11 cellular contexts compared by ENCODE assay signal in the genomic region with DNA sequence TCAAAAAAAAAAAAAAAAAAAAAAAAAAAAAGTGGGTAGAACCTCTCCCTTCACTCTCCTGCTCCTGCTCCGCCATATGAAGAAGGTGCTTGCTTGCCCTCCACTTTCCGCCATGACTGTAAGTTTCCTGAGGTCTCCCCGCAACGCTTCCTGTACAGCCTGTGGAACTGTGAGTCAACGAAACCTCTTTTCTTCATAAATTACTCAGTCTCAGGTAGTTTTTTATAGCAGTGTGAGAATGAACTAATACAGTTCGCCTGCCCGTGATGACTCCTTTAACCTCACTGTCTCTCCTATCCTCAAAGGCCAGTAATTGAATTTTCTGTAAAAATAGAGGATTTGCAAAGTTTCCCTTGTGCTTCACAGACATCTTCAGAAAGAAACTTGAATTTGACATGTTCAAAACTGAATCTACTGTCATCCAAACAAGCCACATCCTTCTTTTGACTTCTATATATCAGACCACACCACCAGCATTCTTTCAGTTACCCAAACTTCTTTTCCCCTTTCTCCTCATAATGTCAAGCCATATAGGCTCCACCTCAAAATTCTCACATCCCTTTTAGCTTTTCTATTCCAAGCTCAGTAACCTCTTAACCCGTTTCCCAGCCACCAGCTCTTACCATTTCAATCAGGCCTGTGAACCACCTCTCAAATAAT.
"Had no signal": no experiment of that assay in that cellular context is flagged by ENCODE, and none has a peak within 500 bp of the region (broad histone marks: within the 10 kb centered on the region; RNA-seq: fewer than 3 reads in every experiment).

No MANE protein-coding gene starts in this region.

- H3K27ac Mint-ChIP-seq: activated naive CD4-positive, alpha-beta T cell treated with anti-CD3 and anti-CD28 coated beads, Interleukin-2, amount 50 U/mL, for 24 hours; activated T-helper 2 cell treated with anti-CD3 and anti-CD28 coated beads, Interferon-gamma antibody, Interleukin-2, Interleukin-4, amounts not matched to agents 10 μg/mL and 5 μg/mL and 100 μg/mL, durations not matched to agents 14 hours and 24 hours and 36 hours; endodermal cell; type B pancreatic cell had no signal

- H3K4me3 Mint-ChIP-seq: activated naive CD4-positive, alpha-beta T cell treated with anti-CD3 and anti-CD28 coated beads, Interleukin-2, amount 50 U/mL, for 24 hours; endodermal cell; neural crest cell; type B pancreatic cell had no signal

- DNase-seq: cerebellar nuclear complex; endodermal cell; hippocampal formation; spleen; stimulated activated CD4-positive, alpha-beta T cell treated with anti-CD3 and anti-CD28 coated beads, Interleukin-1b, Interleukin-23, amount 100 ng/mL, for 48 hours; stimulated activated naive CD4-positive, alpha-beta T cell treated with Interleukin-2 at 50 U/mL for 16 hours had no signal

- H3K27me3 Mint-ChIP-seq: type B pancreatic cell had no signal

- H3K4me1 Mint-ChIP-seq: activated naive CD4-positive, alpha-beta T cell treated with anti-CD3 and anti-CD28 coated beads, Interleukin-2, amount 50 U/mL, for 24 hours; endodermal cell; neural crest cell had no signal

- ATAC-seq: sciatic nerve had no signal

- H3K36me3 Mint-ChIP-seq: activated naive CD4-positive, alpha-beta T cell treated with anti-CD3 and anti-CD28 coated beads, Interleukin-2, amount 50 U/mL, for 24 hours; type B pancreatic cell had no signal
